Comparison of ENCODE assay signal across 21 cellular contexts in genomic region chr6:134229520-134229919, GRCh38.
"Had no signal": no experiment of that assay in that cellular context is flagged by ENCODE, and none has a peak within 500 bp of the region (broad histone marks: within the 10 kb centered on the region; RNA-seq: fewer than 3 reads in every experiment).

No MANE protein-coding gene starts in this region.

- H3K9me3 Mint-ChIP-seq: naive thymus-derived CD8-positive, alpha-beta T cell had no signal

- H3K4me3 ChIP-seq: ascending aorta, coronary artery, mucosa of descending colon, pancreas, right lobe of liver, thoracic aorta, upper lobe of left lung had no signal

- ATAC-seq: activated naive CD8-positive, alpha-beta T cell treated with anti-CD3 and anti-CD28 coated beads, Interleukin-2, amount 50 U/mL, for 24 hours; naive thymus-derived CD8-positive, alpha-beta T cell had no signal

- H3K27ac ChIP-seq: ascending aorta, pancreas, right lobe of liver, thoracic aorta had no signal

- H3K36me3 ChIP-seq: ascending aorta, pancreas, right lobe of liver, thoracic aorta, upper lobe of left lung had no signal

- DNase-seq: activated CD4-positive, CD25-positive, alpha-beta regulatory T cell treated with anti-CD3 and anti-CD28 coated beads, Interleukin-2, amount 50 U/mL, for 72 hours; activated CD8-positive, alpha-beta memory T cell treated with anti-CD3 and anti-CD28 coated beads for 24 hours; activated CD8-positive, alpha-beta memory T cell treated with anti-CD3 and anti-CD28 coated beads, Interleukin-2, amount 50 U/mL, for 48 hours; activated effector memory CD4-positive, alpha-beta T cell treated with Interleukin-2 at 50 U/mL for 16 hours; activated naive CD4-positive, alpha-beta T cell treated with anti-CD3 and anti-CD28 coated beads, Interleukin-2, amount 10 ng/mL, durations not matched to agents 7 days and 5 days; activated naive CD8-positive, alpha-beta T cell treated with anti-CD3 and anti-CD28 coated beads, Interleukin-2, amount 50 U/mL, for 24 hours; activated T-cell treated with anti-CD3 and anti-CD28 coated beads, Interleukin-2, amount 50 U/mL, for 48 hours; erythroblast; left ventricle myocardium superior; naive thymus-derived CD8-positive, alpha-beta T cell; pancreas; right lobe of liver; small intestine; stimulated activated CD4-positive, alpha-beta T cell treated with anti-CD3 and anti-CD28 coated beads, Interleukin-15, amount 100 ng/mL, for 24 hours; stimulated activated CD4-positive, alpha-beta T cell treated with anti-CD3 and anti-CD28 coated beads, Interleukin-2, amount 100 ng/mL, for 48 hours; T-helper 9 cell had no signal

- H3K36me3 Mint-ChIP-seq: activated naive CD4-positive, alpha-beta T cell treated with anti-CD3 and anti-CD28 coated beads, Interleukin-2, amount 10 ng/mL, durations not matched to agents 7 days and 5 days; naive thymus-derived CD8-positive, alpha-beta T cell had no signal

- H3K4me3 Mint-ChIP-seq: activated naive CD4-positive, alpha-beta T cell treated with anti-CD3 and anti-CD28 coated beads, Interleukin-2, amount 10 ng/mL, durations not matched to agents 7 days and 5 days; activated naive CD8-positive, alpha-beta T cell treated with anti-CD3 and anti-CD28 coated beads, Interleukin-2, amount 50 U/mL, for 24 hours had no signal

- H3K27me3 ChIP-seq: ascending aorta, pancreas, right lobe of liver, upper lobe of left lung had no signal

- H3K27ac Mint-ChIP-seq: activated naive CD4-positive, alpha-beta T cell treated with anti-CD3 and anti-CD28 coated beads, Interleukin-2, amount 10 ng/mL, durations not matched to agents 7 days and 5 days; activated naive CD8-positive, alpha-beta T cell treated with anti-CD3 and anti-CD28 coated beads, Interleukin-2, amount 50 U/mL, for 24 hours had no signal

- H3K27me3 Mint-ChIP-seq: activated naive CD4-positive, alpha-beta T cell treated with anti-CD3 and anti-CD28 coated beads, Interleukin-2, amount 10 ng/mL, durations not matched to agents 7 days and 5 days; activated naive CD8-positive, alpha-beta T cell treated with anti-CD3 and anti-CD28 coated beads, Interleukin-2, amount 50 U/mL, for 24 hours; naive thymus-derived CD8-positive, alpha-beta T cell had no signal

- H3K9me3 ChIP-seq: ascending aorta, mucosa of descending colon, pancreas, right lobe of liver, thoracic aorta, upper lobe of left lung had no signal

- H3K4me1 ChIP-seq: upper lobe of left lung had no signal
